In the genomic region with DNA sequence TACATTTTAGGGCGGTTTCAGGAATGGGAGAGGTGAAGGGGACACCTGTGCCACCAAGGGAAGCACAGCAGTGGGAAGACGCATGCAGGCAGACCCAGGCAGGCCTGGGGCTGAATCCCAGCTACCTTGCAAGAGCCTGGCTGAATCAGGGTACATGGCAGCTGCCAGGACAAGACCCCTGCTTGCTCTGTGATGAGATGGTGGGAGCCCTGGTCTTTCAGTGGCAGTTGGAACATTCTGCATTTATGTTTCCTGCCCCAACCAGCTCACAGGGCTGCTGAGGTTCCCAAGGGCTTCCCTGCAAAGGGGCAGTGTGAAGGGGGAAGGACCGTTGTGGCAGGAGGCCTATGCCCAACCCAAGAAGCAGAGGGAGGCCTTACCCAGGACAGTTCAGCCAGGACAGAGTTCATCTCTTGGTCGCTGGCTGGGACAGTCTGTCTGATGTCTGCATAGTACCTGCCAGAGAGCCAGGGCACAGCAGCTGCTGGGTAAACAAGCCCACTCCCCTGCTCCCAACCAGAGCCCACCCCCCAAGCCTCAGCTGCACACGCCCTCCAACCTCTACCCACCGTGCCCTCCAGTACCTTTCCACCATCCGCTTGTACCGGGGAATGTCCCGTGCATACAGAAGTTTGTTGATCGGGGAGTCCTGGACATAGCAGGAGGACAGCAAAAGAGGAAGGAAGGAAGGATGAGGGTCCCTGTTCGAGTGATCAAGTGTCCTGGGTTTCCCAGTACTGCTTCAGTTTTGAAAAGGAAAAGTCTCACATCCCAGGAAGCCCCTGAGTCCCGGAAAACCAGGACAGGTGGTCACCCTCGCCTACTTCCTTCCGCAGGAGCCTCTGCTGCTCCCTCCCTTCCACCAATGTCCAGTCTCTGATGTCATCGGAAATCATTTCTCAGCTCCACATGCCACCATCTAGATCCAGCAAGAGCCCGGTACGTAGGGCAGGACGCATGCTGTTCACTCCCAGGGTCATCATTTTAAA, we compare ENCODE assay signal across 2 cellular contexts.
TF ChIP-seq lines count a peak whose summit lies in the region.

No MANE protein-coding gene starts in this region.

TF ChIP-seq in SK-N-SH, 30 proteins besides CTCF, POLR2A, EP300 and RAD21 (continued from another document):
- TF ChIP-seq, protein P1, sequence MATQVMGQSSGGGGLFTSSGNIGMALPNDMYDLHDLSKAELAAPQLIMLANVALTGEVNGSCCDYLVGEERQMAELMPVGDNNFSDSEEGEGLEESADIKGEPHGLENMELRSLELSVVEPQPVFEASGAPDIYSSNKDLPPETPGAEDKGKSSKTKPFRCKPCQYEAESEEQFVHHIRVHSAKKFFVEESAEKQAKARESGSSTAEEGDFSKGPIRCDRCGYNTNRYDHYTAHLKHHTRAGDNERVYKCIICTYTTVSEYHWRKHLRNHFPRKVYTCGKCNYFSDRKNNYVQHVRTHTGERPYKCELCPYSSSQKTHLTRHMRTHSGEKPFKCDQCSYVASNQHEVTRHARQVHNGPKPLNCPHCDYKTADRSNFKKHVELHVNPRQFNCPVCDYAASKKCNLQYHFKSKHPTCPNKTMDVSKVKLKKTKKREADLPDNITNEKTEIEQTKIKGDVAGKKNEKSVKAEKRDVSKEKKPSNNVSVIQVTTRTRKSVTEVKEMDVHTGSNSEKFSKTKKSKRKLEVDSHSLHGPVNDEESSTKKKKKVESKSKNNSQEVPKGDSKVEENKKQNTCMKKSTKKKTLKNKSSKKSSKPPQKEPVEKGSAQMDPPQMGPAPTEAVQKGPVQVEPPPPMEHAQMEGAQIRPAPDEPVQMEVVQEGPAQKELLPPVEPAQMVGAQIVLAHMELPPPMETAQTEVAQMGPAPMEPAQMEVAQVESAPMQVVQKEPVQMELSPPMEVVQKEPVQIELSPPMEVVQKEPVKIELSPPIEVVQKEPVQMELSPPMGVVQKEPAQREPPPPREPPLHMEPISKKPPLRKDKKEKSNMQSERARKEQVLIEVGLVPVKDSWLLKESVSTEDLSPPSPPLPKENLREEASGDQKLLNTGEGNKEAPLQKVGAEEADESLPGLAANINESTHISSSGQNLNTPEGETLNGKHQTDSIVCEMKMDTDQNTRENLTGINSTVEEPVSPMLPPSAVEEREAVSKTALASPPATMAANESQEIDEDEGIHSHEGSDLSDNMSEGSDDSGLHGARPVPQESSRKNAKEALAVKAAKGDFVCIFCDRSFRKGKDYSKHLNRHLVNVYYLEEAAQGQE (IDR thresholded peaks at IDR 0.05; ENCODE audit: low read depth, low read length): no peak
- no peak for TF ChIP-seq FOSL2 (IDR thresholded peaks at IDR 0.05; ENCODE audit: borderline replicate concordance, low read depth)
- no peak for TF ChIP-seq GATA2 (CRISPR knock-in tag; IDR thresholded peaks at IDR 0.05)
- no peak for TF ChIP-seq MXI1 (IDR thresholded peaks at IDR 0.05; ENCODE audit: low read depth, low read length)
- TF ChIP-seq RFX5 (IDR thresholded peaks at IDR 0.05; ENCODE audit: low read length): no peak
- TF ChIP-seq NFIC (IDR thresholded peaks at IDR 0.05; ENCODE audit: borderline replicate concordance): no peak
- no peak for TF ChIP-seq SIN3A (IDR thresholded peaks at IDR 0.05; ENCODE audit: borderline replicate concordance, low read depth, low read length)
- no peak for TF ChIP-seq FOXM1 (IDR thresholded peaks at IDR 0.05; ENCODE audit: low read depth)
- no peak for TF ChIP-seq RCOR1 (IDR thresholded peaks at IDR 0.05; ENCODE audit: low read length)
- TF ChIP-seq TCF12 (IDR thresholded peaks at IDR 0.05): no peak
- TF ChIP-seq NRF1 (IDR thresholded peaks at IDR 0.05; ENCODE audit: low read depth, low read length): no peak
TF ChIP-seq in SK-N-SH: peak in this region for 0.

TF ChIP-seq in SK-N-SH treated with all-trans-retinoic acid at 6 μM for 48 hours, 23 proteins besides CTCF, POLR2A, EP300 and RAD21 (continued from another document):
- TF ChIP-seq BACH2 (CRISPR knock-in tag; IDR thresholded peaks at IDR 0.05; ENCODE audit: borderline replicate concordance): no peak
- TF ChIP-seq ZNF565 (CRISPR knock-in tag; conservative IDR thresholded peaks at IDR 0.05; ENCODE audit: low read depth): no peak
- no peak for TF ChIP-seq TCF4 (CRISPR knock-in tag; IDR thresholded peaks at IDR 0.05; ENCODE audit: borderline replicate concordance)
- TF ChIP-seq, protein P2, sequence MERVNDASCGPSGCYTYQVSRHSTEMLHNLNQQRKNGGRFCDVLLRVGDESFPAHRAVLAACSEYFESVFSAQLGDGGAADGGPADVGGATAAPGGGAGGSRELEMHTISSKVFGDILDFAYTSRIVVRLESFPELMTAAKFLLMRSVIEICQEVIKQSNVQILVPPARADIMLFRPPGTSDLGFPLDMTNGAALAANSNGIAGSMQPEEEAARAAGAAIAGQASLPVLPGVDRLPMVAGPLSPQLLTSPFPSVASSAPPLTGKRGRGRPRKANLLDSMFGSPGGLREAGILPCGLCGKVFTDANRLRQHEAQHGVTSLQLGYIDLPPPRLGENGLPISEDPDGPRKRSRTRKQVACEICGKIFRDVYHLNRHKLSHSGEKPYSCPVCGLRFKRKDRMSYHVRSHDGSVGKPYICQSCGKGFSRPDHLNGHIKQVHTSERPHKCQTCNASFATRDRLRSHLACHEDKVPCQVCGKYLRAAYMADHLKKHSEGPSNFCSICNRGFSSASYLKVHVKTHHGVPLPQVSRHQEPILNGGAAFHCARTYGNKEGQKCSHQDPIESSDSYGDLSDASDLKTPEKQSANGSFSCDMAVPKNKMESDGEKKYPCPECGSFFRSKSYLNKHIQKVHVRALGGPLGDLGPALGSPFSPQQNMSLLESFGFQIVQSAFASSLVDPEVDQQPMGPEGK (CRISPR knock-in tag; IDR thresholded peaks at IDR 0.05; ENCODE audit: borderline replicate concordance): no peak
- no peak for TF ChIP-seq CSDC2 (CRISPR knock-in tag; IDR thresholded peaks at IDR 0.05)
- no peak for TF ChIP-seq ZC3H10 (CRISPR knock-in tag; IDR thresholded peaks at IDR 0.05)
TF ChIP-seq in SK-N-SH treated with all-trans-retinoic acid at 6 μM for 48 hours: peak in this region for 0.
